Comparison of ENCODE assay signal across 11 cellular contexts in genomic region chr6:170031096-170031471, GRCh38.
DNase-seq lines count a peak whose midpoint lies in the region; ATAC-seq and TF ChIP-seq lines count a peak whose summit lies in the region.
"Had no signal": no experiment of that assay in that cellular context is flagged by ENCODE, and none has a peak within 500 bp of the region (broad histone marks: within the 10 kb centered on the region; RNA-seq: fewer than 3 reads in every experiment).

No MANE protein-coding gene starts in this region.

- peak; percentile 43 for DNase-seq in activated effector memory CD4-positive, alpha-beta T cell treated with anti-CD3 and anti-CD28 coated beads, Interleukin-2, amount 50 U/mL, for 16 hours
- DNase-seq in activated effector memory CD4-positive, alpha-beta T cell treated with Interleukin-2 at 50 U/mL for 16 hours: no peak
- peak; percentile 98 for DNase-seq in NCI-H748 (lab: John Stamatoyannopoulos, UW; ENCODE audit: unreplicated experiment)
- DNase-seq in islet precursor cell: peak; percentile 53
- peak; percentile 62 for DNase-seq in type B pancreatic cell (ENCODE audit: extremely low spot score, unreplicated experiment)
- DNase-seq in stimulated activated naive CD8-positive, alpha-beta T cell treated with anti-CD3 and anti-CD28 coated beads, Interleukin-15, amount 100 ng/mL, for 72 hours: no peak
- no peak for DNase-seq in NK-92 (lab: John Stamatoyannopoulos, UW; ENCODE audit: unreplicated experiment)
- DNase-seq: foreskin melanocyte, GF-D8, kidney glomerular epithelial cell had no signal

- H3K9me3 Mint-ChIP-seq in type B pancreatic cell: peaks cover 6% of the 10 kb centered on the region
- H3K9me3 Mint-ChIP-seq in stimulated activated naive CD8-positive, alpha-beta T cell treated with anti-CD3 and anti-CD28 coated beads, Interleukin-15, amount 100 ng/mL, for 72 hours: peaks cover 0 to 17% of the 10 kb centered on the region in 2 donors

- no peak overlapping the region for H3K4me3 Mint-ChIP-seq in type B pancreatic cell
- no peak overlapping the region for H3K4me3 Mint-ChIP-seq in stimulated activated naive CD8-positive, alpha-beta T cell treated with anti-CD3 and anti-CD28 coated beads, Interleukin-15, amount 100 ng/mL, for 72 hours

- H3K36me3 Mint-ChIP-seq in type B pancreatic cell: no peaks in the 10 kb centered on the region

- H3K4me1 Mint-ChIP-seq in type B pancreatic cell (ENCODE audit: unreplicated experiment): peaks cover 8% of the 10 kb centered on the region
- H3K4me1 Mint-ChIP-seq in stimulated activated naive CD8-positive, alpha-beta T cell treated with anti-CD3 and anti-CD28 coated beads, Interleukin-15, amount 100 ng/mL, for 72 hours: no peaks in the 10 kb centered on the region

- H3K27me3 Mint-ChIP-seq in type B pancreatic cell: peaks cover 3% of the 10 kb centered on the region
- H3K27me3 Mint-ChIP-seq in stimulated activated naive CD8-positive, alpha-beta T cell treated with anti-CD3 and anti-CD28 coated beads, Interleukin-15, amount 100 ng/mL, for 72 hours: no peaks in the 10 kb centered on the region

- no peak for TF ChIP-seq CTCF in type B pancreatic cell (conservative IDR thresholded peaks at IDR 0.05)

- ATAC-seq in stimulated activated naive CD8-positive, alpha-beta T cell treated with anti-CD3 and anti-CD28 coated beads, Interleukin-15, amount 100 ng/mL, for 72 hours: no peak
- no peak for ATAC-seq in HG03460 (IDR thresholded peaks at IDR 0.05; ENCODE audit: unreplicated experiment)

- H3K27ac Mint-ChIP-seq in type B pancreatic cell: no peak overlapping the region
- no peak overlapping the region for H3K27ac Mint-ChIP-seq in stimulated activated naive CD8-positive, alpha-beta T cell treated with anti-CD3 and anti-CD28 coated beads, Interleukin-15, amount 100 ng/mL, for 72 hours

Comparison
In these comparisons a context has a peak if more than half of its experiments do, and no peak if none do; other contexts are left out.
1. DNase-seq: peak in activated effector memory CD4-positive, alpha-beta T cell treated with anti-CD3 and anti-CD28 coated beads, Interleukin-2, amount 50 U/mL, for 16 hours (single experiment), NCI-H748 (single experiment), islet precursor cell (single experiment) and type B pancreatic cell (single experiment); none in activated effector memory CD4-positive, alpha-beta T cell treated with Interleukin-2 at 50 U/mL for 16 hours (single experiment), stimulated activated naive CD8-positive, alpha-beta T cell treated with anti-CD3 and anti-CD28 coated beads, Interleukin-15, amount 100 ng/mL, for 72 hours (0 of 2) and NK-92 (single experiment).